21 cellular contexts compared by ENCODE assay signal in genomic region chr21:41653243-41653943, GRCh38.
DNase-seq lines count a peak whose midpoint lies in the region; ATAC-seq and TF ChIP-seq lines count a peak whose summit lies in the region.
"Had no signal": no experiment of that assay in that cellular context is flagged by ENCODE, and none has a peak within 500 bp of the region (broad histone marks: within the 10 kb centered on the region; RNA-seq: fewer than 3 reads in every experiment).

No MANE protein-coding gene starts in this region.

- no peak for DNase-seq in Panc1 (ENCODE audit: low read depth, low spot score)
- no peak for DNase-seq in breast epithelium (ENCODE audit: low spot score in 2 of 2)
- DNase-seq in mesenteric fat pad (ENCODE audit: low spot score): peak; percentile 57
- DNase-seq in thyroid gland: no peak
- no peak for DNase-seq in SHP77 treated with DMSO at 0.1 percent for 48 hours (lab: John Stamatoyannopoulos, UW)
- DNase-seq: ACHN; DMS79; H9; Karpas-422; NCI-H1048; NCI-H1436; NCI-H2081; NCI-H2171 treated with DMSO at 0.1 percent for 48 hours; NCI-H446 treated with DMSO at 0.1 percent for 48 hours; NCI-H69; NK-92 treated with Interleukin-12 subunit alpha and Interleukin-12 subunit beta, amount 100 ng/mL, for 24 hours had no signal

- no peaks in the 10 kb centered on the region for H3K27me3 ChIP-seq in Panc1 (ENCODE audit: control insufficient read depth, insufficient read depth, low read length)
- no peaks in the 10 kb centered on the region for H3K27me3 ChIP-seq in breast epithelium
- no peaks in the 10 kb centered on the region for H3K27me3 ChIP-seq in thyroid gland
- H3K27me3 ChIP-seq: MG63, SJSA1 had no signal

- ATAC-seq in Panc1: no peak
- ATAC-seq in GM21390 (IDR thresholded peaks at IDR 0.05; ENCODE audit: unreplicated experiment): no peak
- no peak for ATAC-seq in GM19351 (IDR thresholded peaks at IDR 0.05; ENCODE audit: unreplicated experiment)

- CTCF ChIA-PET in HEK293 (lab: Yijun Ruan, JAX): interaction anchor here (0.6 to 1.8 kb wide), 4 partner anchors 21 to 529 kb away, joined by 3 to 4 read pairs (median 4); no protein-coding TSS in a partner anchor
- CTCF ChIA-PET in Panc1 (lab: Charles Lee): no interaction called here

- intact Hi-C loops in Panc1 (cut with micrococcal nuclease; ENCODE audit: unreplicated experiment) (no loop called here), breast epithelium (cut with DNase I; ENCODE audit: low total_unique reads) (no loop called here), thyroid gland (cut with DNase I) (no loop called here)

- no peak overlapping the region for H3K4me3 ChIP-seq in HEK293 (ENCODE audit: low read depth, low read length)
- no peak overlapping the region for H3K4me3 ChIP-seq in Panc1 (ENCODE audit: low read depth in 2 of 2, low read length in 2 of 2)
- no peak overlapping the region for H3K4me3 ChIP-seq in breast epithelium
- H3K4me3 ChIP-seq in thyroid gland (replicated peaks in 1 of 3): no peak overlapping the region
- H3K4me3 ChIP-seq: MG63, SJSA1 had no signal

- 71 to 93% methylated on average over 9 to 13 of the region's 13 CpGs for WGBS in thyroid gland, 2 donors

- POLR2A ChIA-PET in HEK293 (lab: Yijun Ruan, JAX) (no interaction called here), Panc1 (lab: Charles Lee) (no interaction called here)

- H3K36me3 ChIP-seq in HEK293 (ENCODE audit: control insufficient read depth in 2 of 2, insufficient read depth in 1 of 2, low read length in 2 of 2): no peaks in the 10 kb centered on the region
- no peaks in the 10 kb centered on the region for H3K36me3 ChIP-seq in Panc1 (ENCODE audit: control insufficient read depth, insufficient read depth, low read length)
- no peaks in the 10 kb centered on the region for H3K36me3 ChIP-seq in breast epithelium
- H3K36me3 ChIP-seq in thyroid gland: no peaks in the 10 kb centered on the region
- H3K36me3 ChIP-seq: MG63, SJSA1 had no signal

- no peak for TF ChIP-seq POLR2A in breast epithelium (IDR thresholded peaks at IDR 0.05)
- no peak for TF ChIP-seq POLR2A in thyroid gland (IDR thresholded peaks at IDR 0.05)

- no peak for TF ChIP-seq CTCF in HEK293 (tag by site-specific recombination; IDR thresholded peaks at IDR 0.05)
- TF ChIP-seq CTCF in Panc1 (IDR thresholded peaks at IDR 0.05): no peak
- TF ChIP-seq CTCF in breast epithelium (IDR thresholded peaks at IDR 0.05): no peak
- no peak for TF ChIP-seq CTCF in thyroid gland (IDR thresholded peaks at IDR 0.05)

- no peaks in the 10 kb centered on the region for H3K4me1 ChIP-seq in HEK293 (ENCODE audit: control insufficient read depth, insufficient read depth, low read length)
- H3K4me1 ChIP-seq in Panc1 (ENCODE audit: control insufficient read depth, insufficient read depth, low read length): peaks cover 6% of the 10 kb centered on the region
- no peaks in the 10 kb centered on the region for H3K4me1 ChIP-seq in breast epithelium
- peaks cover 11 to 35% of the 10 kb centered on the region in 2 donors for H3K4me1 ChIP-seq in thyroid gland

- H3K9me3 ChIP-seq in HEK293 (ENCODE audit: control insufficient read depth, insufficient read depth, low read depth, low read length) (no peaks in the 10 kb centered on the region), Panc1 (ENCODE audit: control insufficient read depth, insufficient read depth, low read depth, low read length) (no peaks in the 10 kb centered on the region), breast epithelium (no peaks in the 10 kb centered on the region), thyroid gland (no peaks in the 10 kb centered on the region)

- no TSS peak for BruUV-seq in Panc1 (replicated peaks; lab: Mats Ljungman, UMichigan)

- in situ Hi-C loops in Panc1 (cut with HindIII; ENCODE audit: low pct_unique_long_range_greater_than_20kb, low sequenced_read_pairs): no loop called here

- no peak overlapping the region for H3K27ac ChIP-seq in HEK293 (ENCODE audit: extremely low read depth, low read depth, low read length)
- H3K27ac ChIP-seq in Panc1 (ENCODE audit: low read length): peak overlapping the region; percentile 34; the same call in 1 of the 2 replicates
- H3K27ac ChIP-seq in breast epithelium: peak overlapping the region; percentile 8 to 21
- no peak overlapping the region for H3K27ac ChIP-seq in thyroid gland

TF ChIP-seq in HEK293, 187 proteins besides CTCF, POLR2A, EP300 and RAD21:
- TF ChIP-seq ZNF558 (tag by site-specific recombination; IDR thresholded peaks at IDR 0.05) (no peak), ZNF10 (tag by site-specific recombination; IDR thresholded peaks at IDR 0.05) (0 out of 2 replicates have a peak, but pooled peaks have one; percentile 40)
TF ChIP-seq in HEK293: peak in this region for 1.

Comparison
In these comparisons a context has a peak if more than half of its experiments do, and no peak if none do; other contexts are left out.
1. H3K27ac ChIP-seq: peak in Panc1 (single experiment) and breast epithelium (2 of 2); none in HEK293 (single experiment) and thyroid gland (0 of 3).